Comparison of ENCODE assay signal across 36 cellular contexts in genomic region chr5:14848385-14848784, GRCh38.
"Had no signal": no experiment of that assay in that cellular context is flagged by ENCODE, and none has a peak within 500 bp of the region (broad histone marks: within the 10 kb centered on the region; RNA-seq: fewer than 3 reads in every experiment).

No MANE protein-coding gene starts in this region.

- H3K4me1 Mint-ChIP-seq: activated CD4-positive, alpha-beta T cell treated with anti-CD3 and anti-CD28 coated beads, Interleukin-2, amount 10 ng/mL, durations not matched to agents 24 days and 14 days; activated CD8-positive, alpha-beta memory T cell treated with anti-CD3 and anti-CD28 coated beads, Interleukin-2, amount 10 ng/mL, durations not matched to agents 7 days and 5 days; activated naive CD8-positive, alpha-beta T cell treated with anti-CD3 and anti-CD28 coated beads, Interleukin-2, amount 50 U/mL, for 24 hours had no signal

- H3K4me1 ChIP-seq: adrenal gland, gastroesophageal sphincter had no signal

- ATAC-seq: activated CD4-positive, alpha-beta T cell treated with anti-CD3 and anti-CD28 coated beads for 36 hours; activated CD8-positive, alpha-beta memory T cell treated with anti-CD3 and anti-CD28 coated beads, Interleukin-2, amount 10 ng/mL, durations not matched to agents 7 days and 5 days; activated CD8-positive, alpha-beta T cell treated with anti-CD3 and anti-CD28 coated beads, Interleukin-2, amount 10 ng/mL, durations not matched to agents 7 days and 5 days; activated naive CD8-positive, alpha-beta T cell treated with anti-CD3 and anti-CD28 coated beads, Interleukin-2, amount 50 U/mL, for 24 hours; activated T-helper 17 cell treated with anti-CD3 and anti-CD28 coated beads, Interleukin-2, amount 50 U/mL, for 72 hours; body of pancreas; effector memory CD8-positive, alpha-beta T cell; gastroesophageal sphincter; T-helper 17 cell had no signal

- DNase-seq: activated CD4-positive, alpha-beta memory T cell treated with anti-CD3 and anti-CD28 coated beads for 36 hours; activated CD4-positive, alpha-beta T cell treated with anti-CD3 and anti-CD28 coated beads for 36 hours; activated CD4-positive, alpha-beta T cell treated with anti-CD3 and anti-CD28 coated beads, Interleukin-2, amount 10 ng/mL, durations not matched to agents 24 days and 14 days; activated CD4-positive, CD25-positive, alpha-beta regulatory T cell; activated CD4-positive, CD25-positive, alpha-beta regulatory T cell treated with anti-CD3 and anti-CD28 coated beads, Interleukin-2, amount 50 U/mL, for 72 hours; activated CD8-positive, alpha-beta memory T cell treated with anti-CD3 and anti-CD28 coated beads, Interleukin-2, amount 10 ng/mL, durations not matched to agents 7 days and 5 days; activated CD8-positive, alpha-beta memory T cell treated with anti-CD3 and anti-CD28 coated beads, Interleukin-2, amount 50 U/mL, for 4 hours; activated CD8-positive, alpha-beta T cell treated with anti-CD3 and anti-CD28 coated beads, Interleukin-2, amount 10 ng/mL, durations not matched to agents 7 days and 5 days; activated effector memory CD4-positive, alpha-beta T cell treated with Interleukin-2 at 50 U/mL for 16 hours; activated gamma-delta T cell treated with Interleukin-2 at 50 U/mL for 16 hours; activated naive CD4-positive, alpha-beta T cell treated with anti-CD3 and anti-CD28 coated beads, Interleukin-2, amount 50 U/mL, for 16 hours; activated naive CD4-positive, alpha-beta T cell treated with Interleukin-2 at 50 U/mL for 16 hours; activated naive CD8-positive, alpha-beta T cell treated with anti-CD3 and anti-CD28 coated beads for 36 hours; activated naive CD8-positive, alpha-beta T cell treated with anti-CD3 and anti-CD28 coated beads, Interleukin-2, amount 50 U/mL, for 24 hours; activated T-cell treated with anti-CD3 and anti-CD28 coated beads, Interleukin-2, amount 50 U/mL, for 1 hour; adrenal gland; amygdala; aorta; body of pancreas; caudate nucleus; cortex of kidney; dermis blood vessel endothelial cell; effector CD4-positive, alpha-beta T cell; effector memory CD8-positive, alpha-beta T cell; esophagus squamous epithelium; foreskin melanocyte; T-helper 1 cell; T-helper 17 cell; T1000 had no signal

- H3K4me3 Mint-ChIP-seq: activated CD4-positive, alpha-beta memory T cell treated with anti-CD3 and anti-CD28 coated beads for 36 hours; activated CD4-positive, alpha-beta T cell treated with anti-CD3 and anti-CD28 coated beads for 36 hours; activated CD4-positive, alpha-beta T cell treated with anti-CD3 and anti-CD28 coated beads, Interleukin-2, amount 10 ng/mL, durations not matched to agents 24 days and 14 days; activated CD8-positive, alpha-beta memory T cell treated with anti-CD3 and anti-CD28 coated beads, Interleukin-2, amount 10 ng/mL, durations not matched to agents 7 days and 5 days; activated CD8-positive, alpha-beta T cell treated with anti-CD3 and anti-CD28 coated beads, Interleukin-2, amount 10 ng/mL, durations not matched to agents 7 days and 5 days; activated naive CD8-positive, alpha-beta T cell treated with anti-CD3 and anti-CD28 coated beads for 36 hours; activated naive CD8-positive, alpha-beta T cell treated with anti-CD3 and anti-CD28 coated beads, Interleukin-2, amount 50 U/mL, for 24 hours; activated T-helper 17 cell treated with anti-CD3 and anti-CD28 coated beads, Interleukin-2, amount 50 U/mL, for 72 hours; effector memory CD8-positive, alpha-beta T cell; T-helper 17 cell; T-helper 2 cell treated with Interferon-gamma antibody and Interleukin-4, amounts not matched to agents 5 μg/mL and 100 μg/mL, for 36 hours had no signal

- H3K27ac Mint-ChIP-seq: activated CD4-positive, alpha-beta memory T cell treated with anti-CD3 and anti-CD28 coated beads for 36 hours; activated CD4-positive, alpha-beta T cell treated with anti-CD3 and anti-CD28 coated beads for 36 hours; activated CD4-positive, alpha-beta T cell treated with anti-CD3 and anti-CD28 coated beads, Interleukin-2, amount 10 ng/mL, durations not matched to agents 24 days and 14 days; activated CD8-positive, alpha-beta memory T cell treated with anti-CD3 and anti-CD28 coated beads, Interleukin-2, amount 10 ng/mL, durations not matched to agents 7 days and 5 days; activated CD8-positive, alpha-beta T cell treated with anti-CD3 and anti-CD28 coated beads, Interleukin-2, amount 10 ng/mL, durations not matched to agents 7 days and 5 days; activated naive CD8-positive, alpha-beta T cell treated with anti-CD3 and anti-CD28 coated beads for 36 hours; activated naive CD8-positive, alpha-beta T cell treated with anti-CD3 and anti-CD28 coated beads, Interleukin-2, amount 50 U/mL, for 24 hours; T-helper 17 cell; T-helper 2 cell treated with Interferon-gamma antibody and Interleukin-4, amounts not matched to agents 5 μg/mL and 100 μg/mL, for 36 hours had no signal

- H3K27me3 ChIP-seq: adrenal gland, body of pancreas, esophagus squamous epithelium, gastroesophageal sphincter had no signal

- H3K27me3 Mint-ChIP-seq: activated CD4-positive, alpha-beta memory T cell treated with anti-CD3 and anti-CD28 coated beads for 36 hours; activated CD4-positive, alpha-beta T cell treated with anti-CD3 and anti-CD28 coated beads for 36 hours; activated CD4-positive, alpha-beta T cell treated with anti-CD3 and anti-CD28 coated beads, Interleukin-2, amount 10 ng/mL, durations not matched to agents 24 days and 14 days; activated CD8-positive, alpha-beta memory T cell treated with anti-CD3 and anti-CD28 coated beads, Interleukin-2, amount 10 ng/mL, durations not matched to agents 7 days and 5 days; activated naive CD8-positive, alpha-beta T cell treated with anti-CD3 and anti-CD28 coated beads for 36 hours; activated naive CD8-positive, alpha-beta T cell treated with anti-CD3 and anti-CD28 coated beads, Interleukin-2, amount 50 U/mL, for 24 hours; activated T-helper 17 cell treated with anti-CD3 and anti-CD28 coated beads, Interleukin-2, amount 50 U/mL, for 72 hours; effector memory CD8-positive, alpha-beta T cell; T-helper 17 cell had no signal

- H3K9me3 Mint-ChIP-seq: activated CD4-positive, alpha-beta memory T cell treated with anti-CD3 and anti-CD28 coated beads for 36 hours; activated CD4-positive, alpha-beta T cell treated with anti-CD3 and anti-CD28 coated beads, Interleukin-2, amount 10 ng/mL, durations not matched to agents 24 days and 14 days; activated naive CD8-positive, alpha-beta T cell treated with anti-CD3 and anti-CD28 coated beads for 36 hours; activated naive CD8-positive, alpha-beta T cell treated with anti-CD3 and anti-CD28 coated beads, Interleukin-2, amount 50 U/mL, for 24 hours; activated T-helper 17 cell treated with anti-CD3 and anti-CD28 coated beads, Interleukin-2, amount 50 U/mL, for 72 hours; effector memory CD8-positive, alpha-beta T cell; T-helper 2 cell treated with Interferon-gamma antibody and Interleukin-4, amounts not matched to agents 5 μg/mL and 100 μg/mL, for 36 hours had no signal

- H3K4me3 ChIP-seq: adrenal gland, body of pancreas, esophagus squamous epithelium, gastroesophageal sphincter had no signal

- H3K27ac ChIP-seq: adrenal gland, body of pancreas, epithelial cell of prostate, esophagus squamous epithelium, gastroesophageal sphincter had no signal

- FAIRE-seq: colon, endometrium, endothelial cell of umbilical vein had no signal

- H3K9me3 ChIP-seq: adrenal gland, body of pancreas, esophagus squamous epithelium, gastroesophageal sphincter had no signal
